ENCODE assay signal across 25 cellular contexts in the genomic region with DNA sequence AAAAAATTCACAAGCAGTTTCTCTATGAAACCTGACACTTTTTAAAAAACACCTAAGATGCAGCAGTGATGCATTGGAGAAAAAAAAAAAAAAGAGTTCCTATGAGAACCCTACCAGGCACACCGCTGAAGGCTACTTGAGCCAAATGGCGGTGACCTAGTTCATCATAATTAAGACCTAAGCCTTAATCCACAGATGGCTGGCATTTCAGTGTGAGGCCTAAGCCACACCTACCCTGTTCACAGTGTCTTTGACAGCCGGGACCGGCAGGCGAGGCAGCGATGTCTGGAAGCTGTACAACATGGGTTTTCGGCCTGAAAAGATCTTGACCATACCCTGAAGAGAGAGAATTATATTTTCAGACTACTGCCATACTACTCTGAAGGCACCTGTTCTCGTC. TPM values are rescaled to one million over a fixed set of nuclear protein-coding genes. Genes with fewer than 3 reads are reported as not detected.
"Had no signal": no experiment of that assay in that cellular context is flagged by ENCODE, and none has a peak within 500 bp of the region (broad histone marks: within the 10 kb centered on the region; RNA-seq: fewer than 3 reads in every experiment).

No MANE protein-coding gene starts in this region.

- H3K4me1 ChIP-seq: gastrocnemius medialis, pancreas, spleen, vagina had no signal

- H3K27me3 ChIP-seq: esophagus muscularis mucosa, gastrocnemius medialis, heart right ventricle, pancreas, spleen, tibial artery, upper lobe of left lung, vagina had no signal

- H3K27ac ChIP-seq: epithelial cell of prostate, esophagus muscularis mucosa, gastrocnemius medialis, heart right ventricle, pancreas, spleen, tibial artery, upper lobe of left lung, vagina had no signal

- DNase-seq: effector memory CD8-positive, alpha-beta T cell; gastrocnemius medialis; heart right ventricle; hypothalamus; left ventricle myocardium superior; mesenchymal stem cell; midbrain; occipital lobe; pancreas; spleen; stimulated activated CD4-positive, alpha-beta T cell treated with anti-CD3 and anti-CD28 coated beads, Interleukin-15, amount 100 ng/mL, for 24 hours; stimulated activated CD4-positive, alpha-beta T cell treated with anti-CD3 and anti-CD28 coated beads, Interleukin-1b, Interleukin-23, amount 100 ng/mL, for 48 hours; stimulated activated CD4-positive, alpha-beta T cell treated with anti-CD3 and anti-CD28 coated beads, Interleukin-4, amount 100 ng/mL, for 24 hours; tibial artery; upper lobe of left lung had no signal

- H3K4me3 Mint-ChIP-seq: dendritic cell treated with granulocyte-macrophage colony-stimulating factor and Interleukin-4, amounts not matched to agents 40 ng/mL and 50 ng/mL, for 4 days; effector memory CD8-positive, alpha-beta T cell; natural killer cell treated with Interleukin-12 subunit alpha and Interleukin-12 subunit beta and Interleukin-15 and Interleukin-18, amount 100 ng/mL, for 72 hours; stimulated activated memory B cell treated with anti-CD40 and anti-IgM and Interleukin-4, amounts not matched to agents 10 μg/mL and 1 μg/mL and 100 μg/mL, for 72 hours; stimulated activated naive CD8-positive, alpha-beta T cell treated with anti-CD3 and anti-CD28 coated beads, Interleukin-15, Interleukin-2, amounts not matched to agents 100 ng/mL and 50 ng/mL, for 24 hours had no signal

- ATAC-seq: effector memory CD8-positive, alpha-beta T cell; gastrocnemius medialis; heart right ventricle; left ventricle myocardium superior; natural killer cell treated with Interleukin-12 subunit alpha and Interleukin-12 subunit beta and Interleukin-15 and Interleukin-18, amount 100 ng/mL, for 72 hours; pancreas; stimulated activated memory B cell treated with anti-CD40 and anti-IgM and Interleukin-4, amounts not matched to agents 10 μg/mL and 1 μg/mL and 100 μg/mL, for 72 hours had no signal

- H3K4me1 Mint-ChIP-seq: stimulated activated memory B cell treated with anti-CD40 and anti-IgM and Interleukin-4, amounts not matched to agents 10 μg/mL and 1 μg/mL and 100 μg/mL, for 72 hours had no signal

- H3K4me3 ChIP-seq: esophagus muscularis mucosa, gastrocnemius medialis, heart right ventricle, lung, pancreas, spleen, tibial artery, upper lobe of left lung, vagina had no signal

- H3K27ac Mint-ChIP-seq: dendritic cell treated with granulocyte-macrophage colony-stimulating factor and Interleukin-4, amounts not matched to agents 40 ng/mL and 50 ng/mL, for 4 days; effector memory CD8-positive, alpha-beta T cell; natural killer cell treated with Interleukin-12 subunit alpha and Interleukin-12 subunit beta and Interleukin-15 and Interleukin-18, amount 100 ng/mL, for 72 hours; progenitor cell of endocrine pancreas; stimulated activated naive CD8-positive, alpha-beta T cell treated with anti-CD3 and anti-CD28 coated beads, Interleukin-15, Interleukin-2, amounts not matched to agents 100 ng/mL and 50 ng/mL, for 24 hours had no signal

- H3K9me3 ChIP-seq: esophagus muscularis mucosa, gastrocnemius medialis, heart right ventricle, pancreas, spleen, tibial artery, upper lobe of left lung, vagina had no signal

- H3K9me3 Mint-ChIP-seq: dendritic cell treated with granulocyte-macrophage colony-stimulating factor and Interleukin-4, amounts not matched to agents 40 ng/mL and 50 ng/mL, for 4 days; effector memory CD8-positive, alpha-beta T cell; natural killer cell treated with Interleukin-12 subunit alpha and Interleukin-12 subunit beta and Interleukin-15 and Interleukin-18, amount 100 ng/mL, for 72 hours; stimulated activated memory B cell treated with anti-CD40 and anti-IgM and Interleukin-4, amounts not matched to agents 10 μg/mL and 1 μg/mL and 100 μg/mL, for 72 hours; stimulated activated naive CD8-positive, alpha-beta T cell treated with anti-CD3 and anti-CD28 coated beads, Interleukin-15, Interleukin-2, amounts not matched to agents 100 ng/mL and 50 ng/mL, for 24 hours had no signal

- H3K27me3 Mint-ChIP-seq: dendritic cell treated with granulocyte-macrophage colony-stimulating factor and Interleukin-4, amounts not matched to agents 40 ng/mL and 50 ng/mL, for 4 days; effector memory CD8-positive, alpha-beta T cell; natural killer cell treated with Interleukin-12 subunit alpha and Interleukin-12 subunit beta and Interleukin-15 and Interleukin-18, amount 100 ng/mL, for 72 hours; stimulated activated memory B cell treated with anti-CD40 and anti-IgM and Interleukin-4, amounts not matched to agents 10 μg/mL and 1 μg/mL and 100 μg/mL, for 72 hours; stimulated activated naive CD8-positive, alpha-beta T cell treated with anti-CD3 and anti-CD28 coated beads, Interleukin-15, Interleukin-2, amounts not matched to agents 100 ng/mL and 50 ng/mL, for 24 hours had no signal

RNA-seq across cellular contexts. Expression of a gene that starts 52.4 kb away (rescaled TPM):
- total RNA-seq: skeletal muscle tissue had no signal
